7 cellular contexts compared by ENCODE assay signal in genomic region chr12:6570264-6570887, GRCh38. TPM values are rescaled to one million over a fixed set of nuclear protein-coding genes. Genes with fewer than 3 reads are reported as not detected.
DNase-seq lines count a peak whose midpoint lies in the region; ATAC-seq and TF ChIP-seq lines count a peak whose summit lies in the region.

No MANE protein-coding gene starts in this region.

- no peak overlapping the region for H3K4me3 ChIP-seq in neural progenitor cell

- no peaks in the 10 kb centered on the region for H3K27me3 Mint-ChIP-seq in neural progenitor cell (ENCODE audit: insufficient read depth, low read depth)

- DNase-seq in ELF-1 (ENCODE audit: low read depth, low spot score) (peak; percentile 79), KBM-7 (peak; percentile 70), SW480 (ENCODE audit: low spot score) (peak; percentile 71), ecto neural progenitor cell (ENCODE audit: low spot score) (peak; percentile 79), neural progenitor cell (ENCODE audit: low spot score) (peak; percentile 76), DMS153 (lab: John Stamatoyannopoulos, UW) (no peak)

- ATAC-seq in GM19467 (IDR thresholded peaks at IDR 0.05; ENCODE audit: unreplicated experiment) = no peak

- no peak overlapping the region for H2AFZ ChIP-seq in neural progenitor cell (replicated peaks)

- H3K9ac ChIP-seq in neural progenitor cell = no peak overlapping the region

- H3K4me3 Mint-ChIP-seq in neural progenitor cell = peak overlapping the region; percentile 99

- peaks cover 14% of the 10 kb centered on the region for H3K4me1 Mint-ChIP-seq in neural progenitor cell

- no peaks in the 10 kb centered on the region for H3K9me3 ChIP-seq in neural progenitor cell (ENCODE audit: low read depth)

- peaks cover 8% of the 10 kb centered on the region for H4K20me1 ChIP-seq in neural progenitor cell (ENCODE audit: low read depth)

- TF ChIP-seq CTCF in neural progenitor cell (IDR thresholded peaks at IDR 0.05) = peak; percentile 71

- H3K9me3 Mint-ChIP-seq in neural progenitor cell = peaks cover 2% of the 10 kb centered on the region

- H3K79me2 ChIP-seq in neural progenitor cell (ENCODE audit: low read depth) = peaks cover 32% of the 10 kb centered on the region

- H3K27me3 ChIP-seq in neural progenitor cell = no peaks in the 10 kb centered on the region

- H3F3A ChIP-seq in neural progenitor cell (ENCODE audit: low read depth) = peaks cover 65% of the 10 kb centered on the region

- no peak overlapping the region for H3K27ac ChIP-seq in neural progenitor cell

- no peak overlapping the region for H3K4me2 ChIP-seq in neural progenitor cell

- peaks cover 6% of the 10 kb centered on the region for H3K4me1 ChIP-seq in neural progenitor cell

- no peak overlapping the region for H3K27ac Mint-ChIP-seq in neural progenitor cell

- peaks cover 24% of the 10 kb centered on the region for H3K36me3 ChIP-seq in neural progenitor cell

- peaks cover 41% of the 10 kb centered on the region for H3K36me3 Mint-ChIP-seq in neural progenitor cell

- in situ Hi-C loops in KBM-7 (cut with MboI; ENCODE audit: low pct_unique_long_range_greater_than_20kb, low sequenced_read_pairs) = no loop called here

RNA-seq across cellular contexts. Expression of gene NOP2, which starts 2.3 kb away (rescaled TPM):
- total RNA-seq in neural progenitor cell (ENCODE audit: low replicate concordance) = 43.8 and 47.8 TPM in 2 replicates

RNA-seq across cellular contexts. Expression of gene IFFO1, which starts 14.5 kb away (rescaled TPM):
- total RNA-seq in neural progenitor cell (ENCODE audit: low replicate concordance) = 9.9 and 21.1 TPM in 2 replicates

RNA-seq across cellular contexts. Expression of gene GAPDH, which starts 36.1 kb away (rescaled TPM):
- total RNA-seq in neural progenitor cell (ENCODE audit: low replicate concordance) = 3,866 and 6,177 TPM in 2 replicates

RNA-seq across cellular contexts. Expression of gene CHD4, which starts 36.8 kb away (rescaled TPM):
- total RNA-seq in neural progenitor cell (ENCODE audit: low replicate concordance) = 381 and 412 TPM in 2 replicates
